20 cellular contexts compared by ENCODE assay signal in the genomic region with DNA sequence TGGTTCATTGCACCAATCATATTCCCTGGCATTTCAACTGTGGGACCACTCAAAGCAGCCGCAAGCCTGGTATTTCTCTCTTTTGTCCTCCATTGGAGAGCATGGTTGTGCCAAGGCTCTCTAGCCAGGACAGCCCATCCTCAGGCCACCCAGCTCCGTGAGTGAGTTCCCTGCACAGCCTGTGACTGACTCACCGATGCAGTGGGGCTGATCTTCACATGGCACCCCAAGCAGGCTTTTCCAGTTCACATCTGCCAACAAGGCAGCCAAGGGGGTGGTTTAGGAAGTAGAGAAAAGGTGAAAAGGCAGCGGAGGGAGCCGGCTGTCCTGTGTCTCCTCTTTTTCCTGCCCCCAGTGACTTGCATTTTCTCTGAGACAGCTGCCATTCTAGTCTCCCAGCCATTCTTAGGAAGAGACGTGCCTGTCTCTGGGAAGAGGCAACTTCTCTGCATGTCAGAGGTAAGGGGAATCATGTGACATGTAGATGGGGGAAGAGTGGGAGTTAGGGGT.
DNase-seq lines count a peak whose midpoint lies in the region; ATAC-seq, FAIRE-seq and TF ChIP-seq lines count a peak whose summit lies in the region.
"Had no signal": no experiment of that assay in that cellular context is flagged by ENCODE, and none has a peak within 500 bp of the region (broad histone marks: within the 10 kb centered on the region; RNA-seq: fewer than 3 reads in every experiment).

No MANE protein-coding gene starts in this region.

- H3K4me1 ChIP-seq in NT2/D1 (ENCODE audit: insufficient read depth, insufficient read length): peaks cover 2% of the 10 kb centered on the region
- H3K4me1 ChIP-seq in esophagus squamous epithelium: peaks cover 0 to 22% (median 4%) of the 10 kb centered on the region in 3 donors
- H3K4me1 ChIP-seq in pancreas: peaks cover 0 to 2% (median 0%) of the 10 kb centered on the region in 3 donors
- H3K4me1 ChIP-seq: colonic mucosa had no signal

- no peaks in the 10 kb centered on the region for H3K36me3 ChIP-seq in NT2/D1 (ENCODE audit: insufficient read depth, insufficient read length, low read length)
- no peaks in the 10 kb centered on the region for H3K36me3 ChIP-seq in esophagus squamous epithelium
- H3K36me3 ChIP-seq in pancreas: no peaks in the 10 kb centered on the region
- H3K36me3 ChIP-seq: colonic mucosa, esophagus muscularis mucosa had no signal

- no peak for TF ChIP-seq POLR2A in esophagus squamous epithelium (IDR thresholded peaks at IDR 0.05)

- DNase-seq in Daoy (ENCODE audit: low read depth) (peak; percentile 28), NT2/D1 (ENCODE audit: low read depth, low spot score) (peak; percentile 16), esophagus squamous epithelium (lab: John Stamatoyannopoulos, UW) (no peak), pancreas (peak in 1 of 6 donors; percentile 17), cerebellum (ENCODE audit: low spot score) (no peak), GOT3 (lab: John Stamatoyannopoulos, UW) (no peak), caudate nucleus (lab: John Stamatoyannopoulos, UW) (no peak)
- DNase-seq in activated effector memory CD4-positive, alpha-beta T cell treated with Interleukin-2 at 50 U/mL for 16 hours: no peak
- DNase-seq: activated CD4-positive, alpha-beta memory T cell treated with anti-CD3 and anti-CD28 coated beads, Interleukin-2, amount 10 ng/mL, durations not matched to agents 7 days and 5 days; aorta; colonic mucosa; naive B cell; NCI-H1436; NCI-H226; retina; SK-N-SH had no signal

- TF ChIP-seq CTCF in esophagus squamous epithelium (IDR thresholded peaks at IDR 0.05): no peak
- no peak for TF ChIP-seq CTCF in pancreas (IDR thresholded peaks at IDR 0.05)

- 0 out of 2 replicates have a peak, but pooled peaks cover 7% of the 10 kb centered on the region for H3K9me3 ChIP-seq in NT2/D1 (ENCODE audit: insufficient read depth, low read length)
- H3K9me3 ChIP-seq in esophagus squamous epithelium: no peaks in the 10 kb centered on the region
- no peaks in the 10 kb centered on the region for H3K9me3 ChIP-seq in pancreas
- H3K9me3 ChIP-seq: colonic mucosa, esophagus muscularis mucosa, SK-N-SH had no signal

- intact Hi-C loops in esophagus squamous epithelium (cut with DNase I) (no loop called here), pancreas (cut with DNase I) (no loop called here)

- WGBS in esophagus squamous epithelium, 2 donors: 60 to 75% methylated on average over 2 to 5 of the region's 6 CpGs
- WGBS in pancreas, 2 donors: 59 to 86% methylated on average over 6 of the region's 6 CpGs

- H3K27me3 ChIP-seq in NT2/D1 (ENCODE audit: insufficient read depth, insufficient read length) (no peaks in the 10 kb centered on the region), esophagus squamous epithelium (no peaks in the 10 kb centered on the region), pancreas (no peaks in the 10 kb centered on the region)
- H3K27me3 ChIP-seq: colonic mucosa, esophagus muscularis mucosa had no signal

- peak overlapping the region; percentile 29 for H3K4me3 ChIP-seq in NT2/D1 (ENCODE audit: insufficient read length, low read depth)
- H3K4me3 ChIP-seq in esophagus squamous epithelium: no peak overlapping the region
- H3K4me3 ChIP-seq in pancreas: no peak overlapping the region
- H3K4me3 ChIP-seq: colonic mucosa, esophagus muscularis mucosa had no signal

- H3K27ac ChIP-seq in esophagus squamous epithelium: peak overlapping the region in 3 of 4 donors; percentile 34 to 58 (median 38)
- no peak overlapping the region for H3K27ac ChIP-seq in pancreas
- H3K27ac ChIP-seq in caudate nucleus (ENCODE audit: low read depth, low read length): no peak overlapping the region
- H3K27ac ChIP-seq: colonic mucosa, KMS-11 had no signal

- ATAC-seq in pancreas: peak in 3 of 4 donors; percentile 35 to 41 (median 40)
- ATAC-seq: activated T-helper 17 cell treated with anti-CD3 and anti-CD28 coated beads, Interleukin-2, amount 50 U/mL, for 72 hours had no signal

- FAIRE-seq in pancreas (lab: Jason Lieb, UNC): no peak
- FAIRE-seq: H54 had no signal

- peak overlapping the region; percentile 65 for H3K9ac ChIP-seq in NT2/D1 (ENCODE audit: insufficient read length, low read depth)
- H3K9ac ChIP-seq: KMS-11, SK-N-SH had no signal

Comparison
In these comparisons a context has a peak if more than half of its experiments do, and no peak if none do; other contexts are left out.
1. DNase-seq: peak in Daoy (single experiment) and NT2/D1 (single experiment); none in esophagus squamous epithelium (single experiment), cerebellum (single experiment), GOT3 (single experiment), caudate nucleus (0 of 61) and activated effector memory CD4-positive, alpha-beta T cell treated with Interleukin-2 at 50 U/mL for 16 hours (single experiment).
2. H3K27ac ChIP-seq: peak in esophagus squamous epithelium (3 of 4); none in pancreas (0 of 4) and caudate nucleus (single experiment).